11 cellular contexts compared by ENCODE assay signal in genomic region chr12:124700810-124701594, GRCh38.
A peak's percentile ranks its signal among the peaks of the same experiment; 100 is the strongest.
DNase-seq lines count a peak whose midpoint lies in the region; ATAC-seq and TF ChIP-seq lines count a peak whose summit lies in the region.
"Had no signal": no experiment of that assay in that cellular context is flagged by ENCODE, and none has a peak within 500 bp of the region (broad histone marks: within the 10 kb centered on the region; RNA-seq: fewer than 3 reads in every experiment).

No MANE protein-coding gene starts in this region.

- CTCF ChIA-PET in WTC11 (lab: Charles Lee): interaction anchor here (1.0 to 2.6 kb wide), 3 partner anchors 9 to 19 kb away, joined by 5 to 6 read pairs (median 6); no protein-coding TSS in a partner anchor

- H3K27ac Mint-ChIP-seq in WTC11: peak overlapping the region; percentile 27; the same call in 1 of the 2 replicates
- H3K27ac Mint-ChIP-seq: activated T-helper 17 cell treated with anti-CD3 and anti-CD28 coated beads, Interleukin-2, amount 50 U/mL, for 72 hours had no signal

- H3K4me3 ChIP-seq in cardiac muscle cell (no peak overlapping the region), ovary (no peak overlapping the region), lower leg skin (ENCODE audit: low read depth, poor library complexity, severe bottlenecking) (no peak overlapping the region)

- POLR2A ChIA-PET in WTC11 (lab: Charles Lee): interaction anchor here (0.6 kb wide), 1 partner anchor 284 kb away, joined by 3 read pairs; no protein-coding TSS in a partner anchor

- H3K27me3 ChIP-seq in cardiac muscle cell (no peaks in the 10 kb centered on the region), ovary (no peaks in the 10 kb centered on the region)

- DNase-seq in ACHN (peak; percentile 29), WTC11 (ENCODE audit: low spot score) (no peak), cardiac muscle cell (ENCODE audit: low read depth in 1 of 2, low spot score in 1 of 2) (peak; percentile 35 to 80), ovary (peak in 3 of 5 donors; percentile 37 to 64 (median 49)), RKO (ENCODE audit: low spot score) (no peak), lower leg skin (ENCODE audit: low spot score in 2 of 2) (no peak)
- DNase-seq in NK-92 treated with Interleukin-12 subunit alpha and Interleukin-12 subunit beta, amount 100 ng/mL, for 24 hours (lab: John Stamatoyannopoulos, UW): no peak
- DNase-seq: stimulated activated CD4-positive, alpha-beta T cell treated with anti-CD3 and anti-CD28 coated beads, Interleukin-2, amount 100 ng/mL, for 48 hours had no signal

- TF ChIP-seq POLR2A in ovary (IDR thresholded peaks at IDR 0.05) (no peak), lower leg skin (IDR thresholded peaks at IDR 0.05) (no peak)

- no peaks in the 10 kb centered on the region for H3K4me1 Mint-ChIP-seq in WTC11
- H3K4me1 Mint-ChIP-seq: activated T-helper 17 cell treated with anti-CD3 and anti-CD28 coated beads, Interleukin-2, amount 50 U/mL, for 72 hours had no signal

- no peak overlapping the region for H3K27ac ChIP-seq in cardiac muscle cell
- H3K27ac ChIP-seq in ovary: peak overlapping the region; percentile 1 to 55
- H3K27ac ChIP-seq: VCaP had no signal

- TF ChIP-seq CTCF in WTC11 (IDR thresholded peaks at IDR 0.05) (no peak), cardiac muscle cell (IDR thresholded peaks at IDR 0.05; ENCODE audit: low read depth, low read length) (no peak), ovary (IDR thresholded peaks at IDR 0.05) (no peak), lower leg skin (IDR thresholded peaks at IDR 0.05) (no peak)

- ATAC-seq in WTC11 (peak; percentile 58), HG03457 (IDR thresholded peaks at IDR 0.05; ENCODE audit: unreplicated experiment) (no peak)
- ATAC-seq: activated T-helper 17 cell treated with anti-CD3 and anti-CD28 coated beads, Interleukin-2, amount 50 U/mL, for 72 hours had no signal

- in situ Hi-C loops in ACHN (cut with HindIII; ENCODE audit: low pct_ligation_motif_present, low pct_unique_long_range_greater_than_20kb, low sequenced_read_pairs): no loop called here

- H3K4me1 ChIP-seq in cardiac muscle cell (ENCODE audit: low read depth) (no peaks in the 10 kb centered on the region), ovary (ENCODE audit: insufficient read depth) (peaks cover 9% of the 10 kb centered on the region)

- TF ChIP-seq EP300 in ovary (IDR thresholded peaks at IDR 0.05): no peak

- H3K27me3 Mint-ChIP-seq in WTC11 (ENCODE audit: low read depth): no peaks in the 10 kb centered on the region; the same call in 1 of the 2 replicates

- intact Hi-C loops in ovary (cut with DNase I) (no loop called here), lower leg skin (cut with DNase I; ENCODE audit: low total_unique reads) (no loop called here)

- H3K9me3 Mint-ChIP-seq in WTC11: no peaks in the 10 kb centered on the region
- H3K9me3 Mint-ChIP-seq: activated T-helper 17 cell treated with anti-CD3 and anti-CD28 coated beads, Interleukin-2, amount 50 U/mL, for 72 hours had no signal

- H3K36me3 ChIP-seq in cardiac muscle cell: no peaks in the 10 kb centered on the region
- no peaks in the 10 kb centered on the region for H3K36me3 ChIP-seq in ovary

- WGBS in ovary, 3 donors: 27 to 40% (median 31%) methylated on average over 17 of the region's 17 CpGs
- 44 to 46% methylated on average over 17 of the region's 17 CpGs for WGBS in lower leg skin, 2 donors

- H3K4me3 Mint-ChIP-seq in WTC11: no peak overlapping the region
- H3K4me3 Mint-ChIP-seq: activated T-helper 17 cell treated with anti-CD3 and anti-CD28 coated beads, Interleukin-2, amount 50 U/mL, for 72 hours had no signal

- H3K9me3 ChIP-seq in cardiac muscle cell (ENCODE audit: low read depth) (no peaks in the 10 kb centered on the region), ovary (no peaks in the 10 kb centered on the region)

- H3K36me3 Mint-ChIP-seq in WTC11: no peaks in the 10 kb centered on the region

TF ChIP-seq in WTC11, 78 proteins besides CTCF, POLR2A, EP300 and RAD21:
- TF ChIP-seq ATF2 (CRISPR knock-in tag; IDR thresholded peaks at IDR 0.05; ENCODE audit: borderline replicate concordance, low read depth): no peak
- no peak for TF ChIP-seq HMGA2 (CRISPR knock-in tag; IDR thresholded peaks at IDR 0.05)
- TF ChIP-seq GRHL2 (CRISPR knock-in tag; IDR thresholded peaks at IDR 0.05; ENCODE audit: insufficient replicate concordance, severe bottlenecking): no peak
- no peak for TF ChIP-seq ESRRA (CRISPR knock-in tag; IDR thresholded peaks at IDR 0.05; ENCODE audit: borderline replicate concordance)
- TF ChIP-seq ELF4 (CRISPR knock-in tag; IDR thresholded peaks at IDR 0.05; ENCODE audit: low read depth): no peak
- no peak for TF ChIP-seq MLX (CRISPR knock-in tag; IDR thresholded peaks at IDR 0.05)
- no peak for TF ChIP-seq ZNF512 (CRISPR knock-in tag; IDR thresholded peaks at IDR 0.05; ENCODE audit: borderline replicate concordance)
- TF ChIP-seq NFATC4 (CRISPR knock-in tag; IDR thresholded peaks at IDR 0.05): no peak
- TF ChIP-seq KAT7 (CRISPR knock-in tag; IDR thresholded peaks at IDR 0.05; ENCODE audit: borderline replicate concordance): no peak
- TF ChIP-seq MAX (CRISPR knock-in tag; IDR thresholded peaks at IDR 0.05): no peak
- TF ChIP-seq NFYB (CRISPR knock-in tag; conservative IDR thresholded peaks at IDR 0.05; ENCODE audit: low read depth): no peak
- TF ChIP-seq ZNF425 (CRISPR knock-in tag; conservative IDR thresholded peaks at IDR 0.05): no peak

Comparison
In these comparisons a context has a peak if more than half of its experiments do, and no peak if none do; other contexts are left out.
1. DNase-seq: peak in ACHN (single experiment), cardiac muscle cell (2 of 2) and ovary (3 of 5); none in WTC11 (single experiment), RKO (single experiment), NK-92 treated with Interleukin-12 subunit alpha and Interleukin-12 subunit beta, amount 100 ng/mL, for 24 hours (single experiment) and lower leg skin (0 of 2).